Comparison of ENCODE assay signal across 1 cellular context in the genomic region with DNA sequence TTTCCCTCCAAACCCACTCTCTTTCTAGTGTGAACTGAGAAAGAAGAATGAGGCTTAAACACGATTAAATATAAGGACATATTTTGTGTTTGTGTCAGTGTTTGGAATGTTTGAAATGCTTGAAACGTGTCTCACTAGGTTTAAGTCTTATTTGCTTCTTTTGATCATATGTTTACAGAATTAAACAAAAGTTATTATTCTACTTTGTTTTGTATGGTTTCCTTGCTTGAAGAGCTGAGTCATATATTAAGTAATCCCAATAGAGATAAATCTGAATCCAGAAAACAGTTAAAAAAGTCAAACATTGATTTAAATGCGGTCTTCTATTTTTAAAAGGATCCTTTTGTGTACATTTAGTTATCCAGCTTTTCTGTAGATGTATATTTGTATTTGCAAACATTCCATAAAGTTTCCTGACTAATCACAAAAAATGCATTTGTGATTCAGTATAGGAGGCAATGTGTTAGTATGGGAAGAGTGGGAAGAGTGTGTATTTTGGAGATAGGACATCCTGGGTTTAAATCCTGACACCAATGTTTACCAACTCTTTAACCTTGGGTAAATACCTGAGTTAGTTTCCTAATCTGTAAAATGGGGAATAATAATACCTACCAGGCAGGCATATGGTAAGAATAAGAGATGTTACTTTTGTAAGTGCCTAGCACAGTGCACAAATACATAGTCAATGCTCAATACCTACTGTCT.
A peak's percentile ranks its signal among the peaks of the same experiment; 100 is the strongest.
TF ChIP-seq lines count a peak whose summit lies in the region.

No MANE protein-coding gene starts in this region.

TF ChIP-seq in HepG2, 621 proteins besides CTCF, POLR2A, EP300 and RAD21 (continued from another document and continues in another):
- TF ChIP-seq, protein P1, sequence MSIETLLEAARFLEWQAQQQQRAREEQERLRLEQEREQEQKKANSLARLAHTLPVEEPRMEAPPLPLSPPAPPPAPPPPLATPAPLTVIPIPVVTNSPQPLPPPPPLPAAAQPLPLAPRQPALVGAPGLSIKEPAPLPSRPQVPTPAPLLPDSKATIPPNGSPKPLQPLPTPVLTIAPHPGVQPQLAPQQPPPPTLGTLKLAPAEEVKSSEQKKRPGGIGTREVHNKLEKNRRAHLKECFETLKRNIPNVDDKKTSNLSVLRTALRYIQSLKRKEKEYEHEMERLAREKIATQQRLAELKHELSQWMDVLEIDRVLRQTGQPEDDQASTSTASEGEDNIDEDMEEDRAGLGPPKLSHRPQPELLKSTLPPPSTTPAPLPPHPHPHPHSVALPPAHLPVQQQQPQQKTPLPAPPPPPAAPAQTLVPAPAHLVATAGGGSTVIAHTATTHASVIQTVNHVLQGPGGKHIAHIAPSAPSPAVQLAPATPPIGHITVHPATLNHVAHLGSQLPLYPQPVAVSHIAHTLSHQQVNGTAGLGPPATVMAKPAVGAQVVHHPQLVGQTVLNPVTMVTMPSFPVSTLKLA (IDR thresholded peaks at IDR 0.05) = no peak
- TF ChIP-seq RFX3 (CRISPR knock-in tag; IDR thresholded peaks at IDR 0.05) (no peak), ZFYVE20 (CRISPR knock-in tag; IDR thresholded peaks at IDR 0.05; ENCODE audit: borderline replicate concordance, low read depth) (no peak), IKZF4 (CRISPR knock-in tag; IDR thresholded peaks at IDR 0.05; ENCODE audit: borderline replicate concordance, low read depth, not compliant biosample characterization) (no peak), NFIC (IDR thresholded peaks at IDR 0.05; ENCODE audit: low read length) (no peak; the same call in 1 of the 2 replicates), ZNF446 (CRISPR knock-in tag; IDR thresholded peaks at IDR 0.05) (no peak), ZNF563 (CRISPR knock-in tag; IDR thresholded peaks at IDR 0.05) (no peak), ZNF883 (CRISPR knock-in tag; IDR thresholded peaks at IDR 0.05; ENCODE audit: not compliant biosample characterization) (no peak), ETV5 (CRISPR knock-in tag; IDR thresholded peaks at IDR 0.05; ENCODE audit: borderline replicate concordance) (no peak), ZNF577 (CRISPR knock-in tag; IDR thresholded peaks at IDR 0.05; ENCODE audit: borderline replicate concordance, low read depth) (no peak), HMG20A (CRISPR knock-in tag; IDR thresholded peaks at IDR 0.05; ENCODE audit: borderline replicate concordance) (no peak), ZFP36L1 (CRISPR knock-in tag; IDR thresholded peaks at IDR 0.05) (no peak), ZNF772 (CRISPR knock-in tag; IDR thresholded peaks at IDR 0.05) (no peak), FOXA1 (IDR thresholded peaks at IDR 0.05) (peak; percentile 41; the same call in 1 of the 2 replicates), FOXA1 (CRISPR knock-in tag; IDR thresholded peaks at IDR 0.05) (peak; percentile 53), GZF1 (CRISPR knock-in tag; IDR thresholded peaks at IDR 0.05) (no peak), ZNF207 (IDR thresholded peaks at IDR 0.05; ENCODE audit: borderline replicate concordance) (no peak), ZNF629 (CRISPR knock-in tag; conservative IDR thresholded peaks at IDR 0.05) (peak; percentile 86), ZNF333 (CRISPR knock-in tag; IDR thresholded peaks at IDR 0.05; ENCODE audit: borderline replicate concordance) (no peak), ZSCAN21 (CRISPR knock-in tag; IDR thresholded peaks at IDR 0.05; ENCODE audit: borderline replicate concordance) (no peak), ZKSCAN8 (CRISPR knock-in tag; IDR thresholded peaks at IDR 0.05; ENCODE audit: borderline replicate concordance) (0 out of 2 replicates have a peak, but pooled peaks have one; percentile 35), ZNF674 (CRISPR knock-in tag; IDR thresholded peaks at IDR 0.05; ENCODE audit: low read depth) (no peak), SNRNP70 (IDR thresholded peaks at IDR 0.05; ENCODE audit: low read depth, low read length) (no peak), ZNF343 (CRISPR knock-in tag; IDR thresholded peaks at IDR 0.05) (no peak), MIER3 (CRISPR knock-in tag; IDR thresholded peaks at IDR 0.05; ENCODE audit: borderline replicate concordance) (no peak), ZNF605 (CRISPR knock-in tag; IDR thresholded peaks at IDR 0.05) (no peak), ZNF17 (CRISPR knock-in tag; IDR thresholded peaks at IDR 0.05) (no peak), GFI1 (CRISPR knock-in tag; IDR thresholded peaks at IDR 0.05; ENCODE audit: borderline replicate concordance) (no peak), ZSCAN25 (CRISPR knock-in tag; IDR thresholded peaks at IDR 0.05) (no peak), KDM1A (CRISPR knock-in tag; IDR thresholded peaks at IDR 0.05) (peak; percentile 80; the same call in 1 of the 2 replicates), DMAP1 (CRISPR knock-in tag; IDR thresholded peaks at IDR 0.05) (no peak), ZNF547 (CRISPR knock-in tag; IDR thresholded peaks at IDR 0.05) (no peak), ZNF75D (CRISPR knock-in tag; IDR thresholded peaks at IDR 0.05; ENCODE audit: borderline replicate concordance) (no peak), MATR3 (CRISPR knock-in tag; IDR thresholded peaks at IDR 0.05) (no peak), CREB1 (IDR thresholded peaks at IDR 0.05) (no peak), CREB1 (CRISPR knock-in tag; IDR thresholded peaks at IDR 0.05) (0 out of 2 replicates have a peak, but pooled peaks have one; percentile 44), ZNF20 (CRISPR knock-in tag; IDR thresholded peaks at IDR 0.05) (no peak), NFATC3 (CRISPR knock-in tag; IDR thresholded peaks at IDR 0.05) (no peak), RARG (CRISPR knock-in tag; IDR thresholded peaks at IDR 0.05; ENCODE audit: low read depth) (no peak), TCF7 (IDR thresholded peaks at IDR 0.05; ENCODE audit: low read depth) (no peak; the same call in 1 of the 2 replicates), SRY (CRISPR knock-in tag; IDR thresholded peaks at IDR 0.05) (no peak)
- TF ChIP-seq, protein P2, sequence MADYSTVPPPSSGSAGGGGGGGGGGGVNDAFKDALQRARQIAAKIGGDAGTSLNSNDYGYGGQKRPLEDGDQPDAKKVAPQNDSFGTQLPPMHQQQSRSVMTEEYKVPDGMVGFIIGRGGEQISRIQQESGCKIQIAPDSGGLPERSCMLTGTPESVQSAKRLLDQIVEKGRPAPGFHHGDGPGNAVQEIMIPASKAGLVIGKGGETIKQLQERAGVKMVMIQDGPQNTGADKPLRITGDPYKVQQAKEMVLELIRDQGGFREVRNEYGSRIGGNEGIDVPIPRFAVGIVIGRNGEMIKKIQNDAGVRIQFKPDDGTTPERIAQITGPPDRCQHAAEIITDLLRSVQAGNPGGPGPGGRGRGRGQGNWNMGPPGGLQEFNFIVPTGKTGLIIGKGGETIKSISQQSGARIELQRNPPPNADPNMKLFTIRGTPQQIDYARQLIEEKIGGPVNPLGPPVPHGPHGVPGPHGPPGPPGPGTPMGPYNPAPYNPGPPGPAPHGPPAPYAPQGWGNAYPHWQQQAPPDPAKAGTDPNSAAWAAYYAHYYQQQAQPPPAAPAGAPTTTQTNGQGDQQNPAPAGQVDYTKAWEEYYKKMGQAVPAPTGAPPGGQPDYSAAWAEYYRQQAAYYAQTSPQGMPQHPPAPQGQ (CRISPR knock-in tag; IDR thresholded peaks at IDR 0.05; ENCODE audit: borderline replicate concordance) = no peak
- TF ChIP-seq, protein P3, sequence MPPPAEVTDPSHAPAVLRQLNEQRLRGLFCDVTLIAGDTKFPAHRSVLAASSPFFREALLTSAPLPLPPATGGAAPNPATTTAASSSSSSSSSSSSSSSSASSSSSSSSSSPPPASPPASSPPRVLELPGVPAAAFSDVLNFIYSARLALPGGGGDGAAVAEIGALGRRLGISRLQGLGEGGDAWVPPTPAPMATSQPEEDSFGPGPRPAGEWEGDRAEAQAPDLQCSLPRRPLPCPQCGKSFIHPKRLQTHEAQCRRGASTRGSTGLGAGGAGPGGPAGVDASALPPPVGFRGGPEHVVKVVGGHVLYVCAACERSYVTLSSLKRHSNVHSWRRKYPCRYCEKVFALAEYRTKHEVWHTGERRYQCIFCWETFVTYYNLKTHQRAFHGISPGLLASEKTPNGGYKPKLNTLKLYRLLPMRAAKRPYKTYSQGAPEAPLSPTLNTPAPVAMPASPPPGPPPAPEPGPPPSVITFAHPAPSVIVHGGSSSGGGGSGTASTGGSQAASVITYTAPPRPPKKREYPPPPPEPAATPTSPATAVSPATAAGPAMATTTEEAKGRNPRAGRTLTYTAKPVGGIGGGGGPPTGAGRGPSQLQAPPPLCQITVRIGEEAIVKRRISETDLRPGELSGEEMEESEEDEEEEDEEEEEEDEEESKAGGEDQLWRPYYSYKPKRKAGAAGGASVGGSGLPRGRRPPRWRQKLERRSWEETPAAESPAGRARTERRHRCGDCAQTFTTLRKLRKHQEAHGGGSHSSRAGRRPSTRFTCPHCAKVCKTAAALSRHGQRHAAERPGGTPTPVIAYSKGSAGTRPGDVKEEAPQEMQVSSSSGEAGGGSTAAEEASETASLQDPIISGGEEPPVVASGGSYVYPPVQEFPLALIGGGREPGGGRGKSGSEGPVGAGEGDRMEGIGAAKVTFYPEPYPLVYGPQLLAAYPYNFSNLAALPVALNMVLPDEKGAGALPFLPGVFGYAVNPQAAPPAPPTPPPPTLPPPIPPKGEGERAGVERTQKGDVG (CRISPR knock-in tag; IDR thresholded peaks at IDR 0.05; ENCODE audit: borderline replicate concordance) = no peak
- TF ChIP-seq, protein P4, sequence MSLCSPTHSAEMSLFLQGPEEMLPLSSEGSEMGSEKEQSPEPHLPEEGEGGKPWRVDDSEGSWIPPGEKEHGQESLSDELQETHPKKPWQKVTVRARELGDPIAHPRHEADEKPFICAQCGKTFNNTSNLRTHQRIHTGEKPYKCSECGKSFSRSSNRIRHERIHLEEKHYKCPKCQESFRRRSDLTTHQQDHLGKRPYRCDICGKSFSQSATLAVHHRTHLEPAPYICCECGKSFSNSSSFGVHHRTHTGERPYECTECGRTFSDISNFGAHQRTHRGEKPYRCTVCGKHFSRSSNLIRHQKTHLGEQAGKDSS (CRISPR knock-in tag; IDR thresholded peaks at IDR 0.05; ENCODE audit: borderline replicate concordance, low read depth) = no peak
- TF ChIP-seq, protein P5, sequence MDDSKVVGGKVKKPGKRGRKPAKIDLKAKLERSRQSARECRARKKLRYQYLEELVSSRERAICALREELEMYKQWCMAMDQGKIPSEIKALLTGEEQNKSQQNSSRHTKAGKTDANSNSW (CRISPR knock-in tag; IDR thresholded peaks at IDR 0.05; ENCODE audit: borderline replicate concordance) = no peak
- TF ChIP-seq, protein P6, sequence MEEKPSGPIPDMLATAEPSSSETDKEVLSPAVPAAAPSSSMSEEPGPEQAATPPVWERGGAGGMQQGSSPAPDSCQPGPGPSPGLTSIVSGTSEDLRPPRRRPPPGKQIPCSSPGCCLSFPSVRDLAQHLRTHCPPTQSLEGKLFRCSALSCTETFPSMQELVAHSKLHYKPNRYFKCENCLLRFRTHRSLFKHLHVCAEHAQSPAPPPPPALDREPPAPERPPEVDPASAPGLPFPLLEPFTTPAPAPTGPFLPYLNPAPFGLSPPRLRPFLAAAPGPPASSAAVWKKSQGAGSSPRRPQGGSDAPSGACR (CRISPR knock-in tag; IDR thresholded peaks at IDR 0.05) = no peak
- TF ChIP-seq, protein P7, sequence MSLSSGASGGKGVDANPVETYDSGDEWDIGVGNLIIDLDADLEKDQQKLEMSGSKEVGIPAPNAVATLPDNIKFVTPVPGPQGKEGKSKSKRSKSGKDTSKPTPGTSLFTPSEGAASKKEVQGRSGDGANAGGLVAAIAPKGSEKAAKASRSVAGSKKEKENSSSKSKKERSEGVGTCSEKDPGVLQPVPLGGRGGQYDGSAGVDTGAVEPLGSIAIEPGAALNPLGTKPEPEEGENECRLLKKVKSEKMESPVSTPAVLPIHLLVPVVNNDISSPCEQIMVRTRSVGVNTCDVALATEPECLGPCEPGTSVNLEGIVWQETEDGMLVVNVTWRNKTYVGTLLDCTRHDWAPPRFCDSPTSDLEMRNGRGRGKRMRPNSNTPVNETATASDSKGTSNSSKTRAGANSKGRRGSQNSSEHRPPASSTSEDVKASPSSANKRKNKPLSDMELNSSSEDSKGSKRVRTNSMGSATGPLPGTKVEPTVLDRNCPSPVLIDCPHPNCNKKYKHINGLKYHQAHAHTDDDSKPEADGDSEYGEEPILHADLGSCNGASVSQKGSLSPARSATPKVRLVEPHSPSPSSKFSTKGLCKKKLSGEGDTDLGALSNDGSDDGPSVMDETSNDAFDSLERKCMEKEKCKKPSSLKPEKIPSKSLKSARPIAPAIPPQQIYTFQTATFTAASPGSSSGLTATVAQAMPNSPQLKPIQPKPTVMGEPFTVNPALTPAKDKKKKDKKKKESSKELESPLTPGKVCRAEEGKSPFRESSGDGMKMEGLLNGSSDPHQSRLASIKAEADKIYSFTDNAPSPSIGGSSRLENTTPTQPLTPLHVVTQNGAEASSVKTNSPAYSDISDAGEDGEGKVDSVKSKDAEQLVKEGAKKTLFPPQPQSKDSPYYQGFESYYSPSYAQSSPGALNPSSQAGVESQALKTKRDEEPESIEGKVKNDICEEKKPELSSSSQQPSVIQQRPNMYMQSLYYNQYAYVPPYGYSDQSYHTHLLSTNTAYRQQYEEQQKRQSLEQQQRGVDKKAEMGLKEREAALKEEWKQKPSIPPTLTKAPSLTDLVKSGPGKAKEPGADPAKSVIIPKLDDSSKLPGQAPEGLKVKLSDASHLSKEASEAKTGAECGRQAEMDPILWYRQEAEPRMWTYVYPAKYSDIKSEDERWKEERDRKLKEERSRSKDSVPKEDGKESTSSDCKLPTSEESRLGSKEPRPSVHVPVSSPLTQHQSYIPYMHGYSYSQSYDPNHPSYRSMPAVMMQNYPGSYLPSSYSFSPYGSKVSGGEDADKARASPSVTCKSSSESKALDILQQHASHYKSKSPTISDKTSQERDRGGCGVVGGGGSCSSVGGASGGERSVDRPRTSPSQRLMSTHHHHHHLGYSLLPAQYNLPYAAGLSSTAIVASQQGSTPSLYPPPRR (CRISPR knock-in tag; IDR thresholded peaks at IDR 0.05; ENCODE audit: borderline replicate concordance) = no peak
- TF ChIP-seq, protein P8, sequence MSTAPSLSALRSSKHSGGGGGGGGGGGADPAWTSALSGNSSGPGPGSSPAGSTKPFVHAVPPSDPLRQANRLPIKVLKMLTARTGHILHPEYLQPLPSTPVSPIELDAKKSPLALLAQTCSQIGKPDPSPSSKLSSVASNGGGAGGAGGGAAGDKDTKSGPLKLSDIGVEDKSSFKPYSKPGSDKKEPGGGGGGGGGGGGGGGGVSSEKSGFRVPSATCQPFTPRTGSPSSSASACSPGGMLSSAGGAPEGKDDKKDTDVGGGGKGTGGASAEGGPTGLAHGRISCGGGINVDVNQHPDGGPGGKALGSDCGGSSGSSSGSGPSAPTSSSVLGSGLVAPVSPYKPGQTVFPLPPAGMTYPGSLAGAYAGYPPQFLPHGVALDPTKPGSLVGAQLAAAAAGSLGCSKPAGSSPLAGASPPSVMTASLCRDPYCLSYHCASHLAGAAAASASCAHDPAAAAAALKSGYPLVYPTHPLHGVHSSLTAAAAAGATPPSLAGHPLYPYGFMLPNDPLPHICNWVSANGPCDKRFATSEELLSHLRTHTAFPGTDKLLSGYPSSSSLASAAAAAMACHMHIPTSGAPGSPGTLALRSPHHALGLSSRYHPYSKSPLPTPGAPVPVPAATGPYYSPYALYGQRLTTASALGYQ (CRISPR knock-in tag; IDR thresholded peaks at IDR 0.05) = peak; percentile 27; the same call in 1 of the 2 replicates
- TF ChIP-seq, protein P9, sequence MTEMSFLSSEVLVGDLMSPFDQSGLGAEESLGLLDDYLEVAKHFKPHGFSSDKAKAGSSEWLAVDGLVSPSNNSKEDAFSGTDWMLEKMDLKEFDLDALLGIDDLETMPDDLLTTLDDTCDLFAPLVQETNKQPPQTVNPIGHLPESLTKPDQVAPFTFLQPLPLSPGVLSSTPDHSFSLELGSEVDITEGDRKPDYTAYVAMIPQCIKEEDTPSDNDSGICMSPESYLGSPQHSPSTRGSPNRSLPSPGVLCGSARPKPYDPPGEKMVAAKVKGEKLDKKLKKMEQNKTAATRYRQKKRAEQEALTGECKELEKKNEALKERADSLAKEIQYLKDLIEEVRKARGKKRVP (CRISPR knock-in tag; IDR thresholded peaks at IDR 0.05) = no peak
